17 cellular contexts compared by ENCODE assay signal in the genomic region with DNA sequence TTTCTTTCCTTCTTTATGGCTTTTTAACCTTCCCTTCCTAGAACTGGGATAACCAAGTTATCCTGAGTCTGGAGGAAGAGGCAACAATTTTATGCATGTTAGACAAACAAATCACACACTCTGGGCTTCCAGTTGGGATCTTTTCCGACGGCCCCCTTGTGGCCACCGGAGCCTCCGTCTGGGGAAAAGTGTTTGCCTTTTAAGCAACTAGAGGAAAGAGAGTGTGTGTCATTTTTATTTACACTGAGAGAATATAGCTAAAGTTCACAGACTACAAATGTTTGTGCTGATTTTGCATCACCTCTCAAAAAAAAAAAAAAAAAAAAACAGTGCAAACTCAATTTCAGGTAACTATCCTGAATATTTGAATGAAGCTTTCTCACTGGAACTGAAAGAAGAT.
"Had no signal": no experiment of that assay in that cellular context is flagged by ENCODE, and none has a peak within 500 bp of the region (broad histone marks: within the 10 kb centered on the region; RNA-seq: fewer than 3 reads in every experiment).

No MANE protein-coding gene starts in this region.

- H3K27ac ChIP-seq: breast epithelium, gastroesophageal sphincter, thyroid gland, uterus had no signal

- ATAC-seq: activated CD8-positive, alpha-beta T cell treated with anti-CD3 and anti-CD28 coated beads, Interleukin-2, amount 10 ng/mL, durations not matched to agents 7 days and 5 days; gastroesophageal sphincter; left lobe of liver; stimulated activated effector memory CD8-positive, alpha-beta T cell treated with anti-CD3 and anti-CD28 coated beads, Interleukin-12 subunit alpha, Interleukin-12 subunit beta, amount 100 ng/mL, for 72 hours had no signal

- H3K9me3 ChIP-seq: breast epithelium, gastroesophageal sphincter, thyroid gland, uterus had no signal

- H3K36me3 ChIP-seq: uterus had no signal

- H3K9me3 Mint-ChIP-seq: activated CD4-positive, alpha-beta T cell treated with anti-CD3 and anti-CD28 coated beads, Interleukin-2, amount 10 ng/mL, durations not matched to agents 24 days and 14 days; activated naive CD8-positive, alpha-beta T cell treated with anti-CD3 and anti-CD28 coated beads, Interleukin-2, amount 10 ng/mL, durations not matched to agents 7 days and 5 days; activated T-helper 1 cell treated with anti-CD3 and anti-CD28 coated beads, Interleukin-12 subunit alpha, Interleukin-12 subunit beta, Interleukin-2, Interleukin-4 antibody, amounts not matched to agents 30 ng/mL and 10 ng/mL and 1 ng/mL, durations not matched to agents 14 hours and 24 hours and 36 hours; stimulated activated effector memory CD8-positive, alpha-beta T cell treated with anti-CD3 and anti-CD28 coated beads, Interleukin-12 subunit alpha, Interleukin-12 subunit beta, amount 100 ng/mL, for 72 hours had no signal

- H3K27ac Mint-ChIP-seq: activated CD4-positive, alpha-beta T cell treated with anti-CD3 and anti-CD28 coated beads, Interleukin-2, amount 10 ng/mL, durations not matched to agents 24 days and 14 days; activated CD8-positive, alpha-beta T cell treated with anti-CD3 and anti-CD28 coated beads, Interleukin-2, amount 10 ng/mL, durations not matched to agents 7 days and 5 days; activated naive CD8-positive, alpha-beta T cell treated with anti-CD3 and anti-CD28 coated beads, Interleukin-2, amount 10 ng/mL, durations not matched to agents 7 days and 5 days; activated T-helper 1 cell treated with anti-CD3 and anti-CD28 coated beads, Interleukin-12 subunit alpha, Interleukin-12 subunit beta, Interleukin-2, Interleukin-4 antibody, amounts not matched to agents 30 ng/mL and 10 ng/mL and 1 ng/mL, durations not matched to agents 14 hours and 24 hours and 36 hours; stimulated activated effector memory CD8-positive, alpha-beta T cell treated with anti-CD3 and anti-CD28 coated beads, Interleukin-12 subunit alpha, Interleukin-12 subunit beta, amount 100 ng/mL, for 72 hours had no signal

- H3K4me1 ChIP-seq: breast epithelium, thyroid gland, uterus had no signal

- H3K36me3 Mint-ChIP-seq: stimulated activated effector memory CD8-positive, alpha-beta T cell treated with anti-CD3 and anti-CD28 coated beads, Interleukin-12 subunit alpha, Interleukin-12 subunit beta, amount 100 ng/mL, for 72 hours had no signal

- DNase-seq: activated CD4-positive, alpha-beta T cell treated with anti-CD3 and anti-CD28 coated beads, Interleukin-2, amount 10 ng/mL, durations not matched to agents 24 days and 14 days; activated CD4-positive, CD25-positive, alpha-beta regulatory T cell; activated CD8-positive, alpha-beta memory T cell treated with anti-CD3 and anti-CD28 coated beads, Interleukin-2, amount 50 U/mL, for 48 hours; activated CD8-positive, alpha-beta T cell treated with anti-CD3 and anti-CD28 coated beads, Interleukin-2, amount 10 ng/mL, durations not matched to agents 7 days and 5 days; activated naive CD8-positive, alpha-beta T cell treated with anti-CD3 and anti-CD28 coated beads, Interleukin-2, amount 10 ng/mL, durations not matched to agents 7 days and 5 days; cerebellar nuclear complex; effector CD8-positive, alpha-beta T cell; midbrain; retina; T-helper 2 cell; thyroid gland; uterus had no signal

- H3K27me3 ChIP-seq: breast epithelium, gastroesophageal sphincter, thyroid gland, uterus had no signal

- H3K4me3 Mint-ChIP-seq: activated CD4-positive, alpha-beta T cell treated with anti-CD3 and anti-CD28 coated beads, Interleukin-2, amount 10 ng/mL, durations not matched to agents 24 days and 14 days; activated CD8-positive, alpha-beta T cell treated with anti-CD3 and anti-CD28 coated beads, Interleukin-2, amount 10 ng/mL, durations not matched to agents 7 days and 5 days; activated naive CD8-positive, alpha-beta T cell treated with anti-CD3 and anti-CD28 coated beads, Interleukin-2, amount 10 ng/mL, durations not matched to agents 7 days and 5 days; activated T-helper 1 cell treated with anti-CD3 and anti-CD28 coated beads, Interleukin-12 subunit alpha, Interleukin-12 subunit beta, Interleukin-2, Interleukin-4 antibody, amounts not matched to agents 30 ng/mL and 10 ng/mL and 1 ng/mL, durations not matched to agents 14 hours and 24 hours and 36 hours; stimulated activated effector memory CD8-positive, alpha-beta T cell treated with anti-CD3 and anti-CD28 coated beads, Interleukin-12 subunit alpha, Interleukin-12 subunit beta, amount 100 ng/mL, for 72 hours had no signal

- H3K27me3 Mint-ChIP-seq: activated CD4-positive, alpha-beta T cell treated with anti-CD3 and anti-CD28 coated beads, Interleukin-2, amount 10 ng/mL, durations not matched to agents 24 days and 14 days; activated naive CD8-positive, alpha-beta T cell treated with anti-CD3 and anti-CD28 coated beads, Interleukin-2, amount 10 ng/mL, durations not matched to agents 7 days and 5 days had no signal

- H3K4me3 ChIP-seq: breast epithelium, gastroesophageal sphincter, thyroid gland, uterus had no signal

- H3K4me1 Mint-ChIP-seq: activated CD4-positive, alpha-beta T cell treated with anti-CD3 and anti-CD28 coated beads, Interleukin-2, amount 10 ng/mL, durations not matched to agents 24 days and 14 days; activated naive CD8-positive, alpha-beta T cell treated with anti-CD3 and anti-CD28 coated beads, Interleukin-2, amount 10 ng/mL, durations not matched to agents 7 days and 5 days; stimulated activated effector memory CD8-positive, alpha-beta T cell treated with anti-CD3 and anti-CD28 coated beads, Interleukin-12 subunit alpha, Interleukin-12 subunit beta, amount 100 ng/mL, for 72 hours had no signal
